In genomic region chr18:39841133-39842041, GRCh38 we compare ENCODE assay signal across 8 cellular contexts.
DNase-seq lines count a peak whose midpoint lies in the region; ATAC-seq and TF ChIP-seq lines count a peak whose summit lies in the region.

No MANE protein-coding gene starts in this region.

- no peaks in the 10 kb centered on the region for H3K9me3 Mint-ChIP-seq in nephron progenitor cell

- H3K27me3 Mint-ChIP-seq in nephron progenitor cell (ENCODE audit: low read depth, poor library complexity), result no peaks in the 10 kb centered on the region

- peak; percentile 62 for TF ChIP-seq CTCF in AG09309 (IDR thresholded peaks at IDR 0.05; ENCODE audit: control insufficient read depth, insufficient read depth, low read depth, low read length, missing control alignments)
- TF ChIP-seq CTCF in fibroblast of pulmonary artery (IDR thresholded peaks at IDR 0.05; ENCODE audit: low read length, missing control alignments), result peak; percentile 50
- peak; percentile 45 for TF ChIP-seq CTCF in nephron progenitor cell (IDR thresholded peaks at IDR 0.05)

- in situ Hi-C loops in SK-MEL-5 (cut with HindIII; ENCODE audit: low pct_unique_long_range_greater_than_20kb, low sequenced_read_pairs), result no loop called here

- ATAC-seq in HG03039 (IDR thresholded peaks at IDR 0.05; ENCODE audit: unreplicated experiment), result no peak
- ATAC-seq in GM19351 (IDR thresholded peaks at IDR 0.05; ENCODE audit: unreplicated experiment), result no peak

- H3K27ac Mint-ChIP-seq in nephron progenitor cell, result peak overlapping the region; percentile 91

- H3K4me1 Mint-ChIP-seq in nephron progenitor cell, result peaks cover 49% of the 10 kb centered on the region

- peak; percentile 8 for DNase-seq in AG09309 (ENCODE audit: low read depth)
- DNase-seq in Kasumi-1 (lab: John Stamatoyannopoulos, UW), result peak; percentile 9 to 12
- DNase-seq in SK-MEL-5 (ENCODE audit: low read depth, low spot score), result peak; percentile 71
- DNase-seq in fibroblast of pulmonary artery (ENCODE audit: low read depth), result peak; percentile 85
- DNase-seq in nephron progenitor cell, result peak; percentile 74
- no peak for DNase-seq in LoVo (ENCODE audit: low spot score)

- H3K4me3 Mint-ChIP-seq in nephron progenitor cell, result peak overlapping the region; percentile 89

- no peaks in the 10 kb centered on the region for H3K36me3 Mint-ChIP-seq in nephron progenitor cell (ENCODE audit: low read depth)

- H3K4me3 ChIP-seq in AG09309 (ENCODE audit: control insufficient read depth, low read depth, low read length) (peak overlapping the region; percentile 32), fibroblast of pulmonary artery (replicated peaks; ENCODE audit: low read depth, low read length) (peak overlapping the region; percentile 62)
